ENCODE assay signal across 8 cellular contexts in genomic region chr10:72331575-72332422, GRCh38. TPM values are rescaled to one million over a fixed set of nuclear protein-coding genes. Genes with fewer than 3 reads are reported as not detected.
A peak's percentile ranks its signal among the peaks of the same experiment; 100 is the strongest.
DNase-seq lines count a peak whose midpoint lies in the region; ATAC-seq and TF ChIP-seq lines count a peak whose summit lies in the region.

No MANE protein-coding gene starts in this region.

- H3K9ac ChIP-seq in KMS-11, result peak overlapping the region; percentile 78
- H3K9ac ChIP-seq in neural cell (ENCODE audit: low read length), result peak overlapping the region; percentile 79

- H2AFZ ChIP-seq in KMS-11 (ENCODE audit: low read depth) (peak overlapping the region; percentile 35; the same call in 1 of the 2 replicates), neural cell (ENCODE audit: low read depth, low read length) (no peak overlapping the region)

- no peaks in the 10 kb centered on the region for H3K9me2 ChIP-seq in neural cell (ENCODE audit: insufficient read depth, low read length)

- H3K4me1 ChIP-seq in KMS-11 (ENCODE audit: low read depth, poor library complexity, severe bottlenecking), result peaks cover 93% of the 10 kb centered on the region
- peaks cover 9 to 77% (median 65%) of the 10 kb centered on the region in 4 donors for H3K4me1 ChIP-seq in Peyer's patch

- no peaks in the 10 kb centered on the region for H3K27me3 Mint-ChIP-seq in stimulated activated naive CD8-positive, alpha-beta T cell treated with anti-CD3 and anti-CD28 coated beads, Interleukin-15, amount 100 ng/mL, for 72 hours

- TF ChIP-seq POLR2A in Peyer's patch (IDR thresholded peaks at IDR 0.05), result peak; percentile 21 to 53

- peak; percentile 13; the same call in 1 of the 2 replicates for TF ChIP-seq CTCF in KMS-11 (conservative IDR thresholded peaks at IDR 0.05; ENCODE audit: low read depth, low read length)
- peak; percentile 30 to 72 (median 59) for TF ChIP-seq CTCF in Peyer's patch (IDR thresholded peaks at IDR 0.05)
- peak; percentile 26 for TF ChIP-seq CTCF in neural cell (IDR thresholded peaks at IDR 0.05; ENCODE audit: poor library complexity, severe bottlenecking)

- H3K27ac ChIP-seq in KMS-11 (peak overlapping the region; percentile 90), Peyer's patch (peak overlapping the region; percentile 89 to 94 (median 91)), neural cell (ENCODE audit: low read length) (peak overlapping the region; percentile 98)

- DNase-seq in AG20443 (ENCODE audit: low spot score) (peak; percentile 70), Peyer's patch (peak; percentile 84 to 93 (median 91)), fibroblast of the conjunctiva (ENCODE audit: low read depth) (peak; percentile 87)
- DNase-seq in activated T-helper 9 cell treated with anti-CD3 and anti-CD28 coated beads, Interleukin-2, amount 50 U/mL, for 16 hours (ENCODE audit: low read depth), result peak; percentile 74
- peak; percentile 93 to 99 for DNase-seq in stimulated activated naive CD8-positive, alpha-beta T cell treated with anti-CD3 and anti-CD28 coated beads, Interleukin-15, amount 100 ng/mL, for 72 hours

- no peaks in the 10 kb centered on the region for H3K9me3 ChIP-seq in Peyer's patch
- no peaks in the 10 kb centered on the region for H3K9me3 ChIP-seq in neural cell (ENCODE audit: low read length)

- peak overlapping the region; percentile 96 for H3K4me2 ChIP-seq in KMS-11
- no peak overlapping the region for H3K4me2 ChIP-seq in neural cell (ENCODE audit: low read length)

- H3K79me2 ChIP-seq in KMS-11 (ENCODE audit: insufficient read depth, low read depth) (no peaks in the 10 kb centered on the region), neural cell (replicated peaks; ENCODE audit: insufficient read depth, low read length) (no peaks in the 10 kb centered on the region)

- H3K9me3 Mint-ChIP-seq in stimulated activated naive CD8-positive, alpha-beta T cell treated with anti-CD3 and anti-CD28 coated beads, Interleukin-15, amount 100 ng/mL, for 72 hours, result no peaks in the 10 kb centered on the region

- no peaks in the 10 kb centered on the region for H3K27me3 ChIP-seq in KMS-11 (ENCODE audit: insufficient read depth, low read depth)
- no peaks in the 10 kb centered on the region for H3K27me3 ChIP-seq in Peyer's patch
- H3K27me3 ChIP-seq in neural cell (ENCODE audit: insufficient read depth, low read depth, low read length), result no peaks in the 10 kb centered on the region

- H3K4me3 ChIP-seq in KMS-11 (IDR thresholded peaks at IDR 0.05; ENCODE audit: insufficient read depth, low read depth, low read length) (no peak overlapping the region), Peyer's patch (peak overlapping the region in 3 of 4 donors; percentile 2 to 24 (median 15)), neural cell (ENCODE audit: low read length) (no peak overlapping the region)

- no peak for TF ChIP-seq EP300 in neural cell (conservative IDR thresholded peaks at IDR 0.05; ENCODE audit: poor library complexity, severe bottlenecking)

- H4K20me1 ChIP-seq in KMS-11 (ENCODE audit: insufficient read depth) (no peaks in the 10 kb centered on the region), neural cell (ENCODE audit: insufficient read depth) (no peaks in the 10 kb centered on the region)

- no peaks in the 10 kb centered on the region for H3K36me3 ChIP-seq in KMS-11 (ENCODE audit: insufficient read depth)
- peaks cover 0 to 37% (median 0%) of the 10 kb centered on the region in 3 donors for H3K36me3 ChIP-seq in Peyer's patch
- no peaks in the 10 kb centered on the region for H3K36me3 ChIP-seq in neural cell (ENCODE audit: insufficient read depth, low read length)

- no peak for TF ChIP-seq RAD21 in neural cell (conservative IDR thresholded peaks at IDR 0.05)

- H3F3A ChIP-seq in neural cell (ENCODE audit: insufficient read depth, low read length, poor library complexity, severe bottlenecking), result no peaks in the 10 kb centered on the region

- peaks cover 96% of the 10 kb centered on the region for H3K4me1 Mint-ChIP-seq in stimulated activated naive CD8-positive, alpha-beta T cell treated with anti-CD3 and anti-CD28 coated beads, Interleukin-15, amount 100 ng/mL, for 72 hours

- peak overlapping the region; percentile 83 to 98 for H3K4me3 Mint-ChIP-seq in stimulated activated naive CD8-positive, alpha-beta T cell treated with anti-CD3 and anti-CD28 coated beads, Interleukin-15, amount 100 ng/mL, for 72 hours

- peak; percentile 41 for ATAC-seq in GM19328 (IDR thresholded peaks at IDR 0.05; ENCODE audit: unreplicated experiment)
- peak; percentile 65 for ATAC-seq in stimulated activated naive CD8-positive, alpha-beta T cell treated with anti-CD3 and anti-CD28 coated beads, Interleukin-15, amount 100 ng/mL, for 72 hours

- peak overlapping the region; percentile 89 to 92 for H3K27ac Mint-ChIP-seq in stimulated activated naive CD8-positive, alpha-beta T cell treated with anti-CD3 and anti-CD28 coated beads, Interleukin-15, amount 100 ng/mL, for 72 hours

TF ChIP-seq in neural cell, 6 proteins besides CTCF, POLR2A, EP300 and RAD21:
- TF ChIP-seq SMC3 (conservative IDR thresholded peaks at IDR 0.05; ENCODE audit: poor library complexity) (no peak), TAF1 (IDR thresholded peaks at IDR 0.05; ENCODE audit: low read depth) (no peak), POLR2AphosphoS5 (IDR thresholded peaks at IDR 0.05) (no peak), EZH2 (IDR thresholded peaks at IDR 0.05; ENCODE audit: borderline replicate concordance, insufficient read depth, low read length, poor library complexity, severe bottlenecking) (no peak), MXI1 (conservative IDR thresholded peaks at IDR 0.05; ENCODE audit: poor library complexity, severe bottlenecking) (no peak)
- TF ChIP-seq, protein P1, sequence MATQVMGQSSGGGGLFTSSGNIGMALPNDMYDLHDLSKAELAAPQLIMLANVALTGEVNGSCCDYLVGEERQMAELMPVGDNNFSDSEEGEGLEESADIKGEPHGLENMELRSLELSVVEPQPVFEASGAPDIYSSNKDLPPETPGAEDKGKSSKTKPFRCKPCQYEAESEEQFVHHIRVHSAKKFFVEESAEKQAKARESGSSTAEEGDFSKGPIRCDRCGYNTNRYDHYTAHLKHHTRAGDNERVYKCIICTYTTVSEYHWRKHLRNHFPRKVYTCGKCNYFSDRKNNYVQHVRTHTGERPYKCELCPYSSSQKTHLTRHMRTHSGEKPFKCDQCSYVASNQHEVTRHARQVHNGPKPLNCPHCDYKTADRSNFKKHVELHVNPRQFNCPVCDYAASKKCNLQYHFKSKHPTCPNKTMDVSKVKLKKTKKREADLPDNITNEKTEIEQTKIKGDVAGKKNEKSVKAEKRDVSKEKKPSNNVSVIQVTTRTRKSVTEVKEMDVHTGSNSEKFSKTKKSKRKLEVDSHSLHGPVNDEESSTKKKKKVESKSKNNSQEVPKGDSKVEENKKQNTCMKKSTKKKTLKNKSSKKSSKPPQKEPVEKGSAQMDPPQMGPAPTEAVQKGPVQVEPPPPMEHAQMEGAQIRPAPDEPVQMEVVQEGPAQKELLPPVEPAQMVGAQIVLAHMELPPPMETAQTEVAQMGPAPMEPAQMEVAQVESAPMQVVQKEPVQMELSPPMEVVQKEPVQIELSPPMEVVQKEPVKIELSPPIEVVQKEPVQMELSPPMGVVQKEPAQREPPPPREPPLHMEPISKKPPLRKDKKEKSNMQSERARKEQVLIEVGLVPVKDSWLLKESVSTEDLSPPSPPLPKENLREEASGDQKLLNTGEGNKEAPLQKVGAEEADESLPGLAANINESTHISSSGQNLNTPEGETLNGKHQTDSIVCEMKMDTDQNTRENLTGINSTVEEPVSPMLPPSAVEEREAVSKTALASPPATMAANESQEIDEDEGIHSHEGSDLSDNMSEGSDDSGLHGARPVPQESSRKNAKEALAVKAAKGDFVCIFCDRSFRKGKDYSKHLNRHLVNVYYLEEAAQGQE (IDR thresholded peaks at IDR 0.05; ENCODE audit: borderline replicate concordance), result no peak

RNA-seq across cellular contexts. Expression of gene DNAJB12, which starts 22.9 kb away (rescaled TPM):
- total RNA-seq in Peyer's patch, result 10 to 100 TPM; 33.0 to 54.1 (median 47.2) TPM
- polyA plus RNA-seq in neural cell, result 20.1 and 24.5 TPM in 2 replicates
- 27.1 and 29.0 TPM in 2 replicates for polyA minus RNA-seq in neural cell

RNA-seq across cellular contexts. Expression of gene DDIT4, which starts 58.1 kb away (rescaled TPM):
- total RNA-seq in Peyer's patch, result 100 to 1,000 TPM in 3 of 4 donors, 10 to 100 TPM in 1; 80.6 to 275 (median 123) TPM
- polyA plus RNA-seq in neural cell, result 29.7 and 29.9 TPM in 2 replicates
- 39.1 and 52.6 TPM in 2 replicates for polyA minus RNA-seq in neural cell

Comparison
In these comparisons a context has a peak if more than half of its experiments do, and no peak if none do; other contexts are left out.
1. H3K4me3 ChIP-seq: peak in Peyer's patch (3 of 4); none in KMS-11 (single experiment) and neural cell (single experiment).
2. Peak in every context shown above with its lines, with median percentiles within 50 percentile points of each other: DNase-seq, H3K27ac ChIP-seq and CTCF ChIP-seq.